24 cellular contexts compared by ENCODE assay signal in the genomic region with DNA sequence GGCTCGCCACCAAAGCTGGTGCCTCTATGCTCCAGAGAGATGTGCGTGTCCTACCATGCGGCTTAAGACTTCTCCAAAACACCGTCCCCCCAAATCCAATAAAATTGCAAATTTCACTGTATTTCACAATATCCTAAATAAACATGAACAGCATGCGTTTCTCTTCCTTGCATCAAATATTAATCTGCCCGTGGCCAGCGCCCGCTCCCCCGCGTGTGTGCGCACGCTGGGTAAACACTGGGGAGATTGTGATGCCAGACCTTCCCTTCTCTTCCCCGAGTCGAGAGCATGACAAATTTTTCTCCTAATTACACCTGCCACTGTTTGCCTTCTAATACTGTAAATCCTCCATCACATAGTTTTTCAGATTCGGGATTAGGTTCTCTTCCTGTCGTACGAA.
"Had no signal": no experiment of that assay in that cellular context is flagged by ENCODE, and none has a peak within 500 bp of the region (broad histone marks: within the 10 kb centered on the region; RNA-seq: fewer than 3 reads in every experiment).

No MANE protein-coding gene starts in this region.

- H3K9me3 ChIP-seq: right lobe of liver, uterus had no signal

- H3K27ac ChIP-seq: heart left ventricle, right lobe of liver, uterus had no signal

- H3K27me3 ChIP-seq: right lobe of liver, uterus had no signal

- H3K36me3 ChIP-seq: heart left ventricle, right lobe of liver, uterus had no signal

- ATAC-seq: effector memory CD8-positive, alpha-beta T cell; heart left ventricle; left lobe of liver; right lobe of liver; WTC11 had no signal

- H3K4me3 ChIP-seq: heart left ventricle, lung, right lobe of liver, uterus had no signal

- DNase-seq: activated CD4-positive, alpha-beta memory T cell treated with anti-CD3 and anti-CD28 coated beads, Interleukin-2, amount 10 ng/mL, durations not matched to agents 7 days and 5 days; activated CD4-positive, alpha-beta T cell treated with anti-CD3 and anti-CD28 coated beads for 1 hour; activated CD4-positive, alpha-beta T cell treated with anti-CD3 and anti-CD28 coated beads, Interleukin-2, amount 10 ng/mL, durations not matched to agents 7 days and 5 days; activated CD8-positive, alpha-beta memory T cell treated with anti-CD3 and anti-CD28 coated beads, Interleukin-2, amount 50 U/mL, for 48 hours; activated gamma-delta T cell treated with Interleukin-2 at 50 U/mL for 16 hours; activated naive CD4-positive, alpha-beta T cell treated with anti-CD3 and anti-CD28 coated beads, Interleukin-2, amount 50 U/mL, for 16 hours; activated T-cell treated with anti-CD3 and anti-CD28 coated beads, Interleukin-2, amount 50 U/mL, for 24 hours; amniotic stem cell; caudate nucleus; cortex of kidney; effector memory CD8-positive, alpha-beta T cell; erythroblast; heart left ventricle; hypothalamus; immature natural killer cell; mesendoderm; right lobe of liver; stimulated activated CD4-positive, alpha-beta T cell treated with anti-CD3 and anti-CD28 coated beads, Interleukin-12 subunit alpha, Interleukin-12 subunit beta, amount 100 ng/mL, for 4 hours; stimulated activated CD4-positive, alpha-beta T cell treated with anti-CD3 and anti-CD28 coated beads, Interleukin-4, amount 100 ng/mL, for 1 hour; substantia nigra; uterus had no signal

- H3K4me1 ChIP-seq: heart left ventricle, right lobe of liver, uterus had no signal
